In genomic region chr9:136438548-136438908, GRCh38 we compare ENCODE assay signal across 6 cellular contexts. TPM values are rescaled to one million over a fixed set of nuclear protein-coding genes. Genes with fewer than 3 reads are reported as not detected.
A peak's percentile ranks its signal among the peaks of the same experiment; 100 is the strongest.
DNase-seq lines count a peak whose midpoint lies in the region; ATAC-seq and TF ChIP-seq lines count a peak whose summit lies in the region.

No MANE protein-coding gene starts in this region.

- peaks cover 37% of the 10 kb centered on the region for H3K36me3 ChIP-seq in osteoblast (ENCODE audit: insufficient read depth, low read length)

- DNase-seq in chondrocyte (ENCODE audit: low spot score) (no peak), osteoblast (ENCODE audit: insufficient read length, low spot score, missing footprints) (peak; percentile 87), ecto neural progenitor cell (ENCODE audit: low spot score) (no peak)

- peak overlapping the region; percentile 36 for H3K27ac Mint-ChIP-seq in chondrocyte (ENCODE audit: unreplicated experiment)

- ATAC-seq in HG02884 (IDR thresholded peaks at IDR 0.05; ENCODE audit: unreplicated experiment), result peak; percentile 11
- ATAC-seq in GM19397 (IDR thresholded peaks at IDR 0.05; ENCODE audit: unreplicated experiment), result no peak

- no peaks in the 10 kb centered on the region for H3K9me3 ChIP-seq in osteoblast (ENCODE audit: low read depth, low read length)

- peaks cover 12% of the 10 kb centered on the region for H3K36me3 Mint-ChIP-seq in chondrocyte (ENCODE audit: low read depth)

- H3K27me3 ChIP-seq in osteoblast (ENCODE audit: insufficient read depth, low read length), result no peaks in the 10 kb centered on the region

- H3K4me3 ChIP-seq in osteoblast (ENCODE audit: insufficient read depth, low read length), result peak overlapping the region; percentile 84

- H3K27ac ChIP-seq in C4-2B (peak overlapping the region; percentile 80; the same call in 1 of the 2 replicates), osteoblast (ENCODE audit: low read depth, low read length) (peak overlapping the region; percentile 41)

- H3K4me3 Mint-ChIP-seq in chondrocyte (ENCODE audit: unreplicated experiment), result peak overlapping the region; percentile 85

- peak overlapping the region; percentile 81 for H3K4me2 ChIP-seq in osteoblast (ENCODE audit: insufficient read depth, low read length)

- H2AFZ ChIP-seq in osteoblast (ENCODE audit: low read length), result no peak overlapping the region

- H3K9me3 Mint-ChIP-seq in chondrocyte (ENCODE audit: low read depth), result no peaks in the 10 kb centered on the region

- H3K27me3 Mint-ChIP-seq in chondrocyte (ENCODE audit: low read depth), result no peaks in the 10 kb centered on the region

- H3K4me1 Mint-ChIP-seq in chondrocyte (ENCODE audit: low read depth), result peaks cover 29% of the 10 kb centered on the region

- TF ChIP-seq CTCF in C4-2B (conservative IDR thresholded peaks at IDR 0.05) (no peak), chondrocyte (IDR thresholded peaks at IDR 0.05) (peak; percentile 12), osteoblast (IDR thresholded peaks at IDR 0.05; ENCODE audit: extremely low read depth, low read depth, low read length) (no peak)

- peaks cover 27% of the 10 kb centered on the region for H3K4me1 ChIP-seq in osteoblast (ENCODE audit: insufficient read depth, low read length)

- peaks cover 69% of the 10 kb centered on the region for H4K20me1 ChIP-seq in osteoblast (ENCODE audit: insufficient read depth, low read length)

- H3K79me2 ChIP-seq in osteoblast (ENCODE audit: insufficient read depth, low read length), result peaks cover 59% of the 10 kb centered on the region

RNA-seq across cellular contexts. Expression of gene INPP5E, which starts 1.1 kb away (rescaled TPM):
- 12.9 to 14.1 TPM (median 13.2 TPM) in 3 replicates for total RNA-seq in chondrocyte
- 7.4 and 8.3 TPM in 2 replicates for total RNA-seq in osteoblast

RNA-seq across cellular contexts. Expression of gene PMPCA, which starts 28.1 kb away (rescaled TPM):
- total RNA-seq in chondrocyte (42.5 to 64.8 TPM (median 43.9 TPM) in 3 replicates), osteoblast (36.8 and 39.1 TPM in 2 replicates)

RNA-seq across cellular contexts. Expression of gene ENTR1, which starts 28.1 kb away (rescaled TPM):
- 49.6 to 52.9 TPM (median 52.5 TPM) in 3 replicates for total RNA-seq in chondrocyte
- 37.4 and 40.2 TPM in 2 replicates for total RNA-seq in osteoblast

RNA-seq across cellular contexts. Expression of gene SNAPC4, which starts 38.6 kb away (rescaled TPM):
- 7.6 to 8.4 TPM (median 7.9 TPM) in 3 replicates for total RNA-seq in chondrocyte
- 8.0 and 9.0 TPM in 2 replicates for total RNA-seq in osteoblast

RNA-seq across cellular contexts. Expression of gene SEC16A, which starts 44.3 kb away (rescaled TPM):
- 91.7 to 95.7 TPM (median 93.4 TPM) in 3 replicates for total RNA-seq in chondrocyte
- total RNA-seq in osteoblast, result 36.8 and 38.4 TPM in 2 replicates
